ENCODE assay signal across 19 cellular contexts in the genomic region with DNA sequence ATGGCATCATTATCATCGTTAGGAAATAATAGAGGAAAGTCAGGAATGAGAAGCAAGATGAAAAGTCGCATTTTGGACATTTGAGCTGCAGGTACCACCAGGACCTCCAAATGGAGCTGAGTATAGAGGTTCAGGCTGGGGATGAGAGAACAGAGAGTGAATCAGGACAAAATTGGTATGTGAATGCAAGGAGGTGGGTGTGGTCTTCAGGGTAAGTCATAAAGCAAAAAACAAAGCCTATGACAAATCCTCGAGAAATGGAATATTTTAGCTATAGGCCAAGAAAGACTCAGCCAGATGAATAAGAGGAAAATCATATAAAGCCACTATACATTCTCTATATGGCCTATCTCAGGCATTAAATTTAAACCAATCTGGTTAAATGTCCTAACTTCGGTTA.
DNase-seq lines count a peak whose midpoint lies in the region; FAIRE-seq and TF ChIP-seq lines count a peak whose summit lies in the region.
"Had no signal": no experiment of that assay in that cellular context is flagged by ENCODE, and none has a peak within 500 bp of the region (broad histone marks: within the 10 kb centered on the region; RNA-seq: fewer than 3 reads in every experiment).

No MANE protein-coding gene starts in this region.

- H2BK120ac ChIP-seq in H9 (ENCODE audit: low read depth, low read length, poor library complexity, severe bottlenecking) = no peak overlapping the region

- DNase-seq in EL (peak; percentile 13), HT1080 (ENCODE audit: low read depth) (peak; percentile 20), bronchial epithelial cell (ENCODE audit: low read depth) (peak; percentile 4), nephron progenitor cell (no peak), H9 (no peak), NCI-H1092 (lab: John Stamatoyannopoulos, UW) (no peak)
- no peak for DNase-seq in NK-92 treated with Interleukin-12 subunit alpha and Interleukin-12 subunit beta, amount 100 ng/mL, for 24 hours (lab: John Stamatoyannopoulos, UW)
- DNase-seq: 8988T; C1 segment of cervical spinal cord; Calu3; CD4-positive, alpha-beta T cell; DMS 273 treated with DMSO at 0.1 percent for 48 hours; DMS79; GF-D8 had no signal

- H3K9me3 Mint-ChIP-seq in nephron progenitor cell (peaks cover 13% of the 10 kb centered on the region), H9 (no peaks in the 10 kb centered on the region)
- H3K9me3 Mint-ChIP-seq: GM23338 had no signal

- H3K14ac ChIP-seq in H9 (ENCODE audit: insufficient read depth, low read length) = no peak overlapping the region

- FAIRE-seq in bronchial epithelial cell (lab: Jason Lieb, UNC) = no peak
- FAIRE-seq: HepG2, HTR-8/SVneo had no signal

- H3K4me1 Mint-ChIP-seq in nephron progenitor cell (peaks cover 20% of the 10 kb centered on the region), H9 (no peaks in the 10 kb centered on the region)
- H3K4me1 Mint-ChIP-seq: B cell, GM23338 had no signal

- H3K9ac ChIP-seq in H9 (ENCODE audit: extremely low read depth, insufficient read length, low read length) = no peak overlapping the region

- no peak overlapping the region for H3K4me3 ChIP-seq in bronchial epithelial cell (ENCODE audit: low read depth, low read length)
- H3K4me3 ChIP-seq: GM23338, HAP-1 had no signal

- no peaks in the 10 kb centered on the region for H4K20me1 ChIP-seq in H9 (ENCODE audit: control insufficient read depth, insufficient read depth, insufficient read length)

- no peaks in the 10 kb centered on the region for H3K9me3 ChIP-seq in H9 (ENCODE audit: control insufficient read depth, low read depth, low read length)
- H3K9me3 ChIP-seq: HAP-1 had no signal

- no peak for TF ChIP-seq CTCF in bronchial epithelial cell (IDR thresholded peaks at IDR 0.05; ENCODE audit: insufficient read depth, low read length, severe bottlenecking)
- TF ChIP-seq CTCF in nephron progenitor cell (IDR thresholded peaks at IDR 0.05) = no peak
- no peak for TF ChIP-seq CTCF in H9 (conservative IDR thresholded peaks at IDR 0.05)

- no peak overlapping the region for H3K4ac ChIP-seq in H9 (ENCODE audit: low read depth, low read length)

- H3K4me3 Mint-ChIP-seq in nephron progenitor cell (no peak overlapping the region), H9 (no peak overlapping the region)
- H3K4me3 Mint-ChIP-seq: B cell; CD4-positive, alpha-beta T cell; GM23338 had no signal

- H3K4me1 ChIP-seq in H9 (ENCODE audit: insufficient read depth, low read length) = no peaks in the 10 kb centered on the region
- H3K4me1 ChIP-seq: HAP-1 had no signal

- no peak overlapping the region for H2BK20ac ChIP-seq in H9 (ENCODE audit: low read depth, low read length, poor library complexity, severe bottlenecking)

- no peak overlapping the region for H3K23ac ChIP-seq in H9 (ENCODE audit: insufficient read length, low read depth, low read length)

- peaks cover 3% of the 10 kb centered on the region for H3K79me1 ChIP-seq in H9 (ENCODE audit: insufficient read depth, low read depth, low read length, poor library complexity, severe bottlenecking)

- H3K18ac ChIP-seq in H9 (ENCODE audit: insufficient read length, low read depth, low read length) = no peak overlapping the region

- H2BK12ac ChIP-seq in H9 (ENCODE audit: insufficient read length, low read depth, low read length) = no peak overlapping the region

- peaks cover 2% of the 10 kb centered on the region; the same call in 1 of the 2 replicates for H3K79me2 ChIP-seq in H9 (ENCODE audit: insufficient read depth, low read length)

- H4K8ac ChIP-seq in H9 (replicated peaks; ENCODE audit: insufficient read length, low read depth, low read length) = no peak overlapping the region

- H3K56ac ChIP-seq in H9 (ENCODE audit: insufficient read length, low read depth, low read length) = no peak overlapping the region

- no peak overlapping the region for H2AFZ ChIP-seq in H9 (ENCODE audit: low read length)
- H2AFZ ChIP-seq: GM23338 had no signal

- no peak overlapping the region for H3K4me2 ChIP-seq in H9 (ENCODE audit: insufficient read depth, insufficient read length, low read length)
- H3K4me2 ChIP-seq: GM23338 had no signal

- H3K36me3 ChIP-seq in bronchial epithelial cell (ENCODE audit: control insufficient read depth, insufficient read depth, low read length) = no peaks in the 10 kb centered on the region
- H3K36me3 ChIP-seq: HAP-1 had no signal

- no peak overlapping the region for H2BK5ac ChIP-seq in H9 (ENCODE audit: insufficient read length, low read length)

- H3K36me3 Mint-ChIP-seq in nephron progenitor cell (ENCODE audit: low read depth) (peaks cover 82% of the 10 kb centered on the region), H9 (ENCODE audit: insufficient read depth in 1 of 3, low read depth in 3 of 3) (no peaks in the 10 kb centered on the region; a peak in 1 of 7 replicates)

- no CpG with 5 or more reads among the region's 4 CpGs for WGBS in H9 (ENCODE audit: extremely low coverage, insufficient read length, low lambda C conversion rate)

- H3T11ph ChIP-seq in H9 (ENCODE audit: low read length) = no peak overlapping the region

- no peak overlapping the region for H4K91ac ChIP-seq in H9 (ENCODE audit: insufficient read length, low read depth, low read length)

- no peak overlapping the region for H3K27ac ChIP-seq in H9 (ENCODE audit: insufficient read length, low read depth, low read length)

- no peak overlapping the region for H2AK5ac ChIP-seq in H9 (ENCODE audit: insufficient read length, low read length)

- no peaks in the 10 kb centered on the region for H3K23me2 ChIP-seq in H9 (ENCODE audit: insufficient read length, low read depth, low read length, poor library complexity, severe bottlenecking)

- no peak overlapping the region for H4K5ac ChIP-seq in H9 (ENCODE audit: insufficient read length, low read depth, low read length)

- no peak overlapping the region for H2BK15ac ChIP-seq in H9 (ENCODE audit: low read depth, low read length)

- no peaks in the 10 kb centered on the region for H3K27me3 ChIP-seq in bronchial epithelial cell (ENCODE audit: control insufficient read depth, insufficient read depth, low read length)
- no peaks in the 10 kb centered on the region for H3K27me3 ChIP-seq in H9 (ENCODE audit: insufficient read depth, low read length)

- peak overlapping the region; percentile 3 for H3K27ac Mint-ChIP-seq in nephron progenitor cell
- no peak overlapping the region for H3K27ac Mint-ChIP-seq in H9
- H3K27ac Mint-ChIP-seq: B cell; CD4-positive, alpha-beta T cell; GM23338 had no signal

- no peaks in the 10 kb centered on the region for H3K27me3 Mint-ChIP-seq in nephron progenitor cell (ENCODE audit: low read depth, poor library complexity)
- no peaks in the 10 kb centered on the region for H3K27me3 Mint-ChIP-seq in H9 (ENCODE audit: low read depth)
- H3K27me3 Mint-ChIP-seq: B cell; CD4-positive, alpha-beta T cell had no signal

Comparison
In these comparisons a context has a peak if more than half of its experiments do, and no peak if none do; other contexts are left out.
1. DNase-seq: peak in EL (single experiment), HT1080 (single experiment) and bronchial epithelial cell (single experiment); none in nephron progenitor cell (single experiment), NK-92 treated with Interleukin-12 subunit alpha and Interleukin-12 subunit beta, amount 100 ng/mL, for 24 hours (single experiment), H9 (single experiment) and NCI-H1092 (single experiment).